ENCODE assay signal across 22 cellular contexts in the genomic region with DNA sequence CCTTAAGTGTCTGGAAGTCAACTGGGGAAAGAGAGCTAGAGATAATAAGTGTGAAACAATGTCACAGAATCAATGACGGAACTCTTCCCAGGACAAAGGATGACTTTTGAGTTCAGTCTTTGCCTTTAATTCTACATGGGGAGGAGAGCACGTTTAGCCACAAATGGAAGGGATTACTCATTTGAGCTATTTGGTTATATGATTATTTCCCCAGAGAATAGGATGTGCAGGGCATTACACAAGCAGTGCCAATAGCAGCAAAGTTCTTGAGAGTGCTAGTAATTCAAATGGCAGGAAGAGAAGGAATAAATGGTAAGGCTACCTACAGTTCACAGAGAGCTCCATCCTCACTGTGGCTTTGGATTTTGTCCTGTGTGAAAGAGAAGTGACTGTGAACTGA. TPM values are rescaled to one million over a fixed set of nuclear protein-coding genes. Genes with fewer than 3 reads are reported as not detected.
DNase-seq lines count a peak whose midpoint lies in the region; ATAC-seq, FAIRE-seq and TF ChIP-seq lines count a peak whose summit lies in the region.
"Had no signal": no experiment of that assay in that cellular context is flagged by ENCODE, and none has a peak within 500 bp of the region (broad histone marks: within the 10 kb centered on the region; RNA-seq: fewer than 3 reads in every experiment).

No MANE protein-coding gene starts in this region.

- intact Hi-C loops in mammary epithelial cell (cut with micrococcal nuclease), result loop anchor here (5.0 kb wide), 1 partner anchor 108 kb away; no protein-coding TSS in a partner anchor
- intact Hi-C loops in uterus (cut with DNase I; ENCODE audit: low total_unique reads), result no loop called here

- H3K4me2 ChIP-seq in A549 (peak overlapping the region; percentile 80), mammary epithelial cell (ENCODE audit: insufficient read depth, low read depth, low read length) (peak overlapping the region; percentile 34)

- POLR2A ChIA-PET in A549 (lab: Yijun Ruan, JAX), result no interaction called here

- in situ Hi-C loops in mammary epithelial cell (cut with MboI; ENCODE audit: low sequenced_read_pairs in 2 of 2), result loop anchor here in 1 of 2 donors (25.0 kb wide), 1 partner anchor 238 kb away; no protein-coding TSS in a partner anchor

- 60% methylated on average over 2 of the region's 2 CpGs for WGBS in A549 (ENCODE audit: missing lambda C conversion rate)
- WGBS in mammary epithelial cell (ENCODE audit: low coverage, missing lambda C conversion rate), result 69% methylated on average over 2 of the region's 2 CpGs

- H3K9me3 ChIP-seq in A549, result no peaks in the 10 kb centered on the region
- no peaks in the 10 kb centered on the region for H3K9me3 ChIP-seq in mammary epithelial cell (replicated peaks; ENCODE audit: insufficient read depth, low read length)
- no peaks in the 10 kb centered on the region for H3K9me3 ChIP-seq in uterus
- H3K9me3 ChIP-seq: thyroid gland had no signal

- TF ChIP-seq EP300 in A549 (IDR thresholded peaks at IDR 0.05), result no peak

- peaks cover 4% of the 10 kb centered on the region for H4K20me1 ChIP-seq in mammary epithelial cell (ENCODE audit: insufficient read depth, low read length)

- no peak overlapping the region for H3K4me3 ChIP-seq in A549
- H3K4me3 ChIP-seq in mammary epithelial cell (replicated peaks in 1 of 3; ENCODE audit: insufficient read depth in 1 of 3, low read depth in 2 of 3, low read length in 3 of 3), result no peak overlapping the region
- H3K4me3 ChIP-seq in uterus, result no peak overlapping the region
- H3K4me3 ChIP-seq: K562, thyroid gland had no signal

- no peak for TF ChIP-seq RAD21 in A549 (conservative IDR thresholded peaks at IDR 0.05 in 1 of 2, IDR thresholded peaks at IDR 0.05 in 1 of 2)

- DNase-seq in A549 (ENCODE audit: low read depth in 1 of 2, low spot score in 1 of 2), result no peak
- peak; percentile 32 for DNase-seq in HCEC 1CT
- DNase-seq in mammary epithelial cell, result no peak
- peak; percentile 61 for DNase-seq in hepatic stellate cell (ENCODE audit: low spot score)
- no peak for DNase-seq in SHP77 treated with DMSO at 0.1 percent for 48 hours (lab: John Stamatoyannopoulos, UW)
- DNase-seq in uterus, result no peak
- DNase-seq in stimulated activated effector memory CD8-positive, alpha-beta T cell treated with anti-CD3 and anti-CD28 coated beads, Interleukin-12 subunit alpha, Interleukin-12 subunit beta, amount 100 ng/mL, for 72 hours (ENCODE audit: low spot score in 2 of 2), result no peak
- DNase-seq: ACHN; activated CD4-positive, CD25-positive, alpha-beta regulatory T cell treated with anti-CD3 and anti-CD28 coated beads, Interleukin-2, amount 50 U/mL, for 72 hours; activated CD8-positive, alpha-beta memory T cell treated with anti-CD3 and anti-CD28 coated beads, Interleukin-2, amount 10 ng/mL, durations not matched to agents 7 days and 5 days; activated effector memory CD4-positive, alpha-beta T cell treated with anti-CD3 and anti-CD28 coated beads, Interleukin-2, amount 50 U/mL, for 16 hours; GF-D8; NCI-H1417 treated with DMSO at 0.1 percent for 48 hours; NCI-H2227 treated with DMSO at 0.1 percent for 48 hours; retina; Right ventricle myocardium superior; stimulated activated CD4-positive, alpha-beta T cell treated with anti-CD3 and anti-CD28 coated beads, Interleukin-2, amount 100 ng/mL, for 24 hours; thyroid gland had no signal

- CTCF ChIA-PET in A549 (lab: Yijun Ruan, JAX) (interaction anchor here (1.1 to 4.1 kb wide), 5 partner anchors 10 to 251 kb away, joined by 3 to 19 read pairs (median 5); no protein-coding TSS in a partner anchor), mammary epithelial cell (lab: Charles Lee; ENCODE audit: low non-redundant PET) (no interaction called here)

- H3K4me3 Mint-ChIP-seq in stimulated activated effector memory CD8-positive, alpha-beta T cell treated with anti-CD3 and anti-CD28 coated beads, Interleukin-12 subunit alpha, Interleukin-12 subunit beta, amount 100 ng/mL, for 72 hours, result no peak overlapping the region
- H3K4me3 Mint-ChIP-seq: activated CD8-positive, alpha-beta memory T cell treated with anti-CD3 and anti-CD28 coated beads, Interleukin-2, amount 10 ng/mL, durations not matched to agents 7 days and 5 days; nephron had no signal

- peaks cover 100% of the 10 kb centered on the region for H3K79me2 ChIP-seq in mammary epithelial cell (ENCODE audit: insufficient read depth, low read length)

- TF ChIP-seq CTCF in A549 (IDR thresholded peaks at IDR 0.05) (no peak), mammary epithelial cell (conservative IDR thresholded peaks at IDR 0.05 in 1 of 2, IDR thresholded peaks at IDR 0.05 in 1 of 2; ENCODE audit: extremely low read depth in 1 of 2, insufficient read depth in 1 of 2, low read depth in 1 of 2, low read length in 2 of 2) (no peak), uterus (IDR thresholded peaks at IDR 0.05) (no peak)

- no peak overlapping the region for H2AFZ ChIP-seq in mammary epithelial cell (ENCODE audit: low read depth, low read length)

- H3K4me1 ChIP-seq in A549 (peaks cover 88% of the 10 kb centered on the region), mammary epithelial cell (ENCODE audit: insufficient read depth, low read length) (peaks cover 55% of the 10 kb centered on the region), uterus (no peaks in the 10 kb centered on the region)

- peak overlapping the region in 1 of 2 experiments; percentile 72; a peak in 3 of 6 replicates for H3K27ac ChIP-seq in A549
- no peak overlapping the region for H3K27ac ChIP-seq in mammary epithelial cell (ENCODE audit: insufficient read depth, low read depth, low read length)
- H3K27ac ChIP-seq in uterus, result peak overlapping the region in 1 of 2 donors; percentile 67

- peaks cover 26% of the 10 kb centered on the region for H3K36me3 ChIP-seq in mammary epithelial cell (ENCODE audit: insufficient read depth, low read length)
- H3K36me3 ChIP-seq in uterus, result no peaks in the 10 kb centered on the region
- H3K36me3 ChIP-seq: thyroid gland had no signal

- H3K27me3 ChIP-seq in mammary epithelial cell (ENCODE audit: insufficient read depth, low read length), result no peaks in the 10 kb centered on the region
- H3K27me3 ChIP-seq in uterus, result no peaks in the 10 kb centered on the region
- H3K27me3 ChIP-seq: thyroid gland had no signal

- dilution Hi-C loops in mammary epithelial cell (cut with HindIII; ENCODE audit: low sequenced_read_pairs), result loop anchor here (5.0 kb wide), 1 partner anchor 43 kb away; no protein-coding TSS in a partner anchor

- TF ChIP-seq POLR2A in A549 (IDR thresholded peaks at IDR 0.05; ENCODE audit: low read length), result no peak
- no peak for TF ChIP-seq POLR2A in uterus (IDR thresholded peaks at IDR 0.05)

- no peaks in the 10 kb centered on the region for H3K9me3 Mint-ChIP-seq in stimulated activated effector memory CD8-positive, alpha-beta T cell treated with anti-CD3 and anti-CD28 coated beads, Interleukin-12 subunit alpha, Interleukin-12 subunit beta, amount 100 ng/mL, for 72 hours
- H3K9me3 Mint-ChIP-seq: nephron had no signal

- no peaks in the 10 kb centered on the region for H3K4me1 Mint-ChIP-seq in stimulated activated effector memory CD8-positive, alpha-beta T cell treated with anti-CD3 and anti-CD28 coated beads, Interleukin-12 subunit alpha, Interleukin-12 subunit beta, amount 100 ng/mL, for 72 hours
- H3K4me1 Mint-ChIP-seq: activated CD8-positive, alpha-beta memory T cell treated with anti-CD3 and anti-CD28 coated beads, Interleukin-2, amount 10 ng/mL, durations not matched to agents 7 days and 5 days had no signal

- no TSS peak for BruUV-seq in mammary epithelial cell (replicated peaks; lab: Mats Ljungman, UMichigan)

- H3K27ac Mint-ChIP-seq in stimulated activated effector memory CD8-positive, alpha-beta T cell treated with anti-CD3 and anti-CD28 coated beads, Interleukin-12 subunit alpha, Interleukin-12 subunit beta, amount 100 ng/mL, for 72 hours, result no peak overlapping the region
- H3K27ac Mint-ChIP-seq: activated CD8-positive, alpha-beta memory T cell treated with anti-CD3 and anti-CD28 coated beads, Interleukin-2, amount 10 ng/mL, durations not matched to agents 7 days and 5 days had no signal

- FAIRE-seq in A549 (lab: Jason Lieb, UNC), result no peak
- FAIRE-seq: K562 had no signal

- no peak overlapping the region for H3K9ac ChIP-seq in mammary epithelial cell (ENCODE audit: insufficient read depth, low read length)

- ATAC-seq in A549 (no peak), GM19463 (IDR thresholded peaks at IDR 0.05; ENCODE audit: unreplicated experiment) (no peak)
- no peak for ATAC-seq in stimulated activated effector memory CD8-positive, alpha-beta T cell treated with anti-CD3 and anti-CD28 coated beads, Interleukin-12 subunit alpha, Interleukin-12 subunit beta, amount 100 ng/mL, for 72 hours
- ATAC-seq: activated CD8-positive, alpha-beta memory T cell treated with anti-CD3 and anti-CD28 coated beads, Interleukin-2, amount 10 ng/mL, durations not matched to agents 7 days and 5 days; K562 had no signal

- no peaks in the 10 kb centered on the region for H3K36me3 Mint-ChIP-seq in stimulated activated effector memory CD8-positive, alpha-beta T cell treated with anti-CD3 and anti-CD28 coated beads, Interleukin-12 subunit alpha, Interleukin-12 subunit beta, amount 100 ng/mL, for 72 hours
- H3K36me3 Mint-ChIP-seq: activated CD8-positive, alpha-beta memory T cell treated with anti-CD3 and anti-CD28 coated beads, Interleukin-2, amount 10 ng/mL, durations not matched to agents 7 days and 5 days had no signal

TF ChIP-seq in A549, 52 proteins besides CTCF, POLR2A, EP300 and RAD21 (continues in another document):
- TF ChIP-seq HOXB5 (CRISPR knock-in tag; IDR thresholded peaks at IDR 0.05), result no peak
- TF ChIP-seq SREBF2 (IDR thresholded peaks at IDR 0.05), result no peak
- TF ChIP-seq ZNF302 (CRISPR knock-in tag; IDR thresholded peaks at IDR 0.05), result no peak
- TF ChIP-seq KDM1A (IDR thresholded peaks at IDR 0.05; ENCODE audit: low read depth), result no peak
- TF ChIP-seq EHMT2 (IDR thresholded peaks at IDR 0.05; ENCODE audit: low read depth), result no peak
- TF ChIP-seq HEYL (CRISPR knock-in tag; IDR thresholded peaks at IDR 0.05), result no peak
- TF ChIP-seq USF2 (IDR thresholded peaks at IDR 0.05), result no peak

RNA-seq across cellular contexts. Expression of gene EGFR, which starts 6.0 kb away (rescaled TPM):
- polyA plus RNA-seq in A549 (2011; rRNA removed) (59.5 and 61.4 TPM in 2 replicates), A549 (2017; fragmentation: RNase III; extraction: RNeasy Plus Mini Kit Qiagen cat#74134 plus additional on column Dnase treatment) (62.2 to 64.1 TPM (median 63.8 TPM) in 3 replicates), mammary epithelial cell (169 TPM)
- polyA plus RNA-seq in A549 (2012; cell fraction: cytosol; rRNA removed), result 25.3 and 28.2 TPM in 2 replicates
- polyA plus RNA-seq in A549 (2012; cell fraction: nucleus; rRNA removed), result 61.4 and 73.8 TPM in 2 replicates
- 125 and 165 TPM in 2 replicates for polyA minus RNA-seq in A549 (2011; rRNA and poly(A)+ RNA removed)
- total RNA-seq in mammary epithelial cell (100 to 1,000 TPM; 304 to 534 TPM), uterus (10 to 100 TPM; 36.4 to 73.6 (median 38.7) TPM)
- 379 TPM for polyA minus RNA-seq in mammary epithelial cell
- total RNA-seq: activated CD8-positive, alpha-beta memory T cell treated with anti-CD3 and anti-CD28 coated beads, Interleukin-2, amount 10 ng/mL, durations not matched to agents 7 days and 5 days; T-helper 2 cell treated with Interferon-gamma antibody and Interleukin-4, amounts not matched to agents 100 ng/mL and 5 ng/mL, for 36 hours had no signal
- polyA plus RNA-seq: K562 had no signal

Comparison
In these comparisons a context has a peak if more than half of its experiments do, and no peak if none do; other contexts are left out.
1. DNase-seq: peak in HCEC 1CT (single experiment) and hepatic stellate cell (single experiment); none in A549 (0 of 2), mammary epithelial cell (single experiment), SHP77 treated with DMSO at 0.1 percent for 48 hours (single experiment), uterus (0 of 2) and stimulated activated effector memory CD8-positive, alpha-beta T cell treated with anti-CD3 and anti-CD28 coated beads, Interleukin-12 subunit alpha, Interleukin-12 subunit beta, amount 100 ng/mL, for 72 hours (0 of 2).
2. RNA of gene EGFR, which starts 6.0 kb away (total RNA-seq): 304 to 534 TPM in mammary epithelial cell; 36.4 to 73.6 TPM in uterus; every median in the first group is over 4 times any median in the second.